In genomic region chr5:95826949-95827595, GRCh38 we compare ENCODE assay signal across 1 cellular context.
TF ChIP-seq lines count a peak whose summit lies in the region.

No MANE protein-coding gene starts in this region.

TF ChIP-seq in HepG2, 621 proteins besides CTCF, POLR2A, EP300 and RAD21 (continued from another document and continues in another):
- TF ChIP-seq AGO1 (IDR thresholded peaks at IDR 0.05; ENCODE audit: low read depth, low read length, poor library complexity, severe bottlenecking) (no peak), WIZ (CRISPR knock-in tag; IDR thresholded peaks at IDR 0.05) (no peak), DDIT3 (CRISPR knock-in tag; IDR thresholded peaks at IDR 0.05) (no peak), ZNF34 (CRISPR knock-in tag; IDR thresholded peaks at IDR 0.05; ENCODE audit: borderline replicate concordance) (no peak), ZFP82 (CRISPR knock-in tag; IDR thresholded peaks at IDR 0.05; ENCODE audit: borderline replicate concordance) (no peak), YEATS4 (CRISPR knock-in tag; IDR thresholded peaks at IDR 0.05; ENCODE audit: borderline replicate concordance) (peak; percentile 84), DRAP1 (CRISPR knock-in tag; IDR thresholded peaks at IDR 0.05) (0 out of 2 replicates have a peak, but pooled peaks have one; percentile 34), NONO (IDR thresholded peaks at IDR 0.05) (no peak), NONO (CRISPR knock-in tag; conservative IDR thresholded peaks at IDR 0.05) (no peak), NFYC (CRISPR knock-in tag; IDR thresholded peaks at IDR 0.05) (no peak), ADNP (CRISPR knock-in tag; IDR thresholded peaks at IDR 0.05) (no peak), ZKSCAN1 (IDR thresholded peaks at IDR 0.05; ENCODE audit: low read length) (no peak), ZBTB7B (CRISPR knock-in tag; IDR thresholded peaks at IDR 0.05) (no peak; the same call in 1 of the 2 replicates), MTF2 (CRISPR knock-in tag; IDR thresholded peaks at IDR 0.05; ENCODE audit: borderline replicate concordance) (no peak), ZNF546 (CRISPR knock-in tag; conservative IDR thresholded peaks at IDR 0.05) (no peak), ZFP37 (CRISPR knock-in tag; IDR thresholded peaks at IDR 0.05; ENCODE audit: borderline replicate concordance) (0 out of 2 replicates have a peak, but pooled peaks have one; percentile 74), RXRA (CRISPR knock-in tag; IDR thresholded peaks at IDR 0.05) (peak; percentile 81), ZBTB3 (CRISPR knock-in tag; IDR thresholded peaks at IDR 0.05; ENCODE audit: borderline replicate concordance, low read depth) (no peak), THAP11 (CRISPR knock-in tag; IDR thresholded peaks at IDR 0.05) (peak; percentile 70), HNF4G (IDR thresholded peaks at IDR 0.05; ENCODE audit: borderline replicate concordance, low read depth, low read length) (peak; percentile 98), HNF4G (CRISPR knock-in tag; IDR thresholded peaks at IDR 0.05; ENCODE audit: borderline replicate concordance, low read depth) (peak; percentile 96), JDP2 (CRISPR knock-in tag; IDR thresholded peaks at IDR 0.05; ENCODE audit: borderline replicate concordance) (no peak), HMG20B (CRISPR knock-in tag; conservative IDR thresholded peaks at IDR 0.05) (0 out of 2 replicates have a peak, but pooled peaks have one; percentile 62), PHF20 (CRISPR knock-in tag; IDR thresholded peaks at IDR 0.05) (peak; percentile 48; the same call in 1 of the 2 replicates), NFIB (CRISPR knock-in tag; IDR thresholded peaks at IDR 0.05; ENCODE audit: borderline replicate concordance) (no peak), SRSF9 (IDR thresholded peaks at IDR 0.05; ENCODE audit: borderline replicate concordance, insufficient read depth, low read depth, low read length, poor library complexity, severe bottlenecking) (no peak), ZNF746 (CRISPR knock-in tag; IDR thresholded peaks at IDR 0.05) (no peak), FOXA3 (CRISPR knock-in tag; IDR thresholded peaks at IDR 0.05) (peak; percentile 80), TAF15 (IDR thresholded peaks at IDR 0.05; ENCODE audit: low read depth, low read length, poor library complexity, severe bottlenecking) (no peak), ZNF407 (CRISPR knock-in tag; IDR thresholded peaks at IDR 0.05; ENCODE audit: not compliant biosample characterization) (no peak), NR1H2 (CRISPR knock-in tag; IDR thresholded peaks at IDR 0.05; ENCODE audit: borderline replicate concordance, low read depth) (no peak), ZNF704 (CRISPR knock-in tag; IDR thresholded peaks at IDR 0.05; ENCODE audit: borderline replicate concordance) (0 out of 2 replicates have a peak, but pooled peaks have one; percentile 21), ZNF234 (CRISPR knock-in tag; conservative IDR thresholded peaks at IDR 0.05) (no peak), ESRRA (CRISPR knock-in tag; IDR thresholded peaks at IDR 0.05; ENCODE audit: low read depth) (peak; percentile 94), HOXA9 (CRISPR knock-in tag; IDR thresholded peaks at IDR 0.05; ENCODE audit: borderline replicate concordance) (no peak), ZBTB42 (CRISPR knock-in tag; IDR thresholded peaks at IDR 0.05) (no peak), ATRX (CRISPR knock-in tag; IDR thresholded peaks at IDR 0.05; ENCODE audit: borderline replicate concordance) (no peak), RBFOX2 (IDR thresholded peaks at IDR 0.05; ENCODE audit: low read depth, low read length) (peak; percentile 52), ZNF670 (CRISPR knock-in tag; IDR thresholded peaks at IDR 0.05; ENCODE audit: borderline replicate concordance) (peak; percentile 67; the same call in 1 of the 2 replicates), ZNF770 (CRISPR knock-in tag; IDR thresholded peaks at IDR 0.05) (no peak), HBP1 (CRISPR knock-in tag; IDR thresholded peaks at IDR 0.05; ENCODE audit: low read depth) (no peak; the same call in 1 of the 2 replicates), YY1 (IDR thresholded peaks at IDR 0.05; ENCODE audit: insufficient read depth, insufficient replicate concordance, low read depth, low read length) (no peak), RFX1 (IDR thresholded peaks at IDR 0.05) (no peak), GZF1 (CRISPR knock-in tag; IDR thresholded peaks at IDR 0.05) (no peak), MAZ (IDR thresholded peaks at IDR 0.05; ENCODE audit: borderline replicate concordance, low read depth, low read length) (no peak), MAZ (CRISPR knock-in tag; IDR thresholded peaks at IDR 0.05; ENCODE audit: low read depth) (no peak), ZNF207 (IDR thresholded peaks at IDR 0.05; ENCODE audit: borderline replicate concordance) (no peak), SSRP1 (CRISPR knock-in tag; IDR thresholded peaks at IDR 0.05) (no peak), SYNCRIP (IDR thresholded peaks at IDR 0.05; ENCODE audit: insufficient read depth, low read depth, low read length) (no peak), SPEN (CRISPR knock-in tag; IDR thresholded peaks at IDR 0.05; ENCODE audit: low read depth) (no peak), PAF1 (CRISPR knock-in tag; IDR thresholded peaks at IDR 0.05) (no peak), TBL1XR1 (IDR thresholded peaks at IDR 0.05; ENCODE audit: borderline replicate concordance, low read length, partially characterized antibody) (no peak), MEF2D (CRISPR knock-in tag; IDR thresholded peaks at IDR 0.05) (no peak; the same call in 1 of the 2 replicates)
